ENCODE assay signal across 18 cellular contexts in the genomic region with DNA sequence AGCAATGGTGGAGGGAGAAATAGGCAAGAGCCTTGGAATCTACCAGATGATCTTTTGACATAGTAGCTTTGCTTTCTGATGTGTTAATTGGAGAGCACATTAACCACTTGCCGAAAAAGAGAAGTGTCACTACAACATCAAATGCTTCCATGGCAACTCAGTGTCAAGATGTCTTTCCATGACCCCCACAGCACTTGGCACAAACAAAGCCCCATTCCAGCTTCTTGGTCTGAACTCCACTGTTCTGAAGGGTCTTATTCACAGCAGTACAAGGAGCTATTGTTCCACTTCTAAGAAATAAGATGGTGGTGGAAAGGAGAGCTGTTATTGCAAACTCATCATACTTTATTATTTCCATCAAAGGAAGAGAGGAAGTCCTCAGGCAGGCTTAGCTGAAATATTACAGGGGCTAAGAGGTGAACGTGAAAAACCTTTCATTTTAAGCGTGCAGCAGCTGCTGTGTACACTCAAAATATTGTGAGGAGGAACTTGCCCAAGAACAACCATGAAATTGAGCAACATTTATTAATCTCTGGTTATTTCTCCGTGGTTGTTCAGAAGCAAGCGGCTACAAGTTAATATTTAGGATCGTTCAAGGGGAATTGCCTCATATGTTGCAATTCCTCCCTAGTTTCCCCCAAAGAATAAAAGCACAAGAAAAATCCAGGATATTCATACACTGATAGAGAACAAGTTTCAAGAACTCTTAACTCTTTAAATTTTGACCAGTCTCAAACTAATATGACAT.
DNase-seq lines count a peak whose midpoint lies in the region; ATAC-seq, FAIRE-seq and TF ChIP-seq lines count a peak whose summit lies in the region.
"Had no signal": no experiment of that assay in that cellular context is flagged by ENCODE, and none has a peak within 500 bp of the region (broad histone marks: within the 10 kb centered on the region; RNA-seq: fewer than 3 reads in every experiment).

No MANE protein-coding gene starts in this region.

- no peak overlapping the region for H3K4me3 ChIP-seq in mammary epithelial cell (replicated peaks in 1 of 3; ENCODE audit: insufficient read depth in 1 of 3, low read depth in 2 of 3, low read length in 3 of 3)
- no peak overlapping the region for H3K4me3 ChIP-seq in H1 (ENCODE audit: extremely low read depth in 1 of 4, insufficient read depth in 2 of 4, low read depth in 3 of 4, low read length in 4 of 4)
- H3K4me3 ChIP-seq in mesodermal cell (ENCODE audit: extremely low read depth, insufficient read depth, low read length, poor library complexity, severe bottlenecking): no peak overlapping the region
- H3K4me3 ChIP-seq: HAP-1 had no signal

- ATAC-seq in GM21825 (IDR thresholded peaks at IDR 0.05; ENCODE audit: unreplicated experiment): no peak
- ATAC-seq in HG03571 (IDR thresholded peaks at IDR 0.05; ENCODE audit: unreplicated experiment): no peak

- peaks cover 8% of the 10 kb centered on the region for H3K9me3 Mint-ChIP-seq in MCF 10A (ENCODE audit: unreplicated experiment)
- H3K9me3 Mint-ChIP-seq: activated T-helper 2 cell treated with anti-CD3 and anti-CD28 coated beads, Interferon-gamma antibody, Interleukin-2, Interleukin-4, amounts not matched to agents 10 μg/mL and 5 μg/mL and 100 μg/mL, durations not matched to agents 14 hours and 24 hours and 36 hours; CD4-positive, alpha-beta T cell; stimulated activated naive CD8-positive, alpha-beta T cell treated with anti-CD3 and anti-CD28 coated beads, Interleukin-15, Interleukin-2, amounts not matched to agents 100 ng/mL and 50 ng/mL, for 24 hours had no signal

- no peak overlapping the region for H3K27ac ChIP-seq in mammary epithelial cell (ENCODE audit: insufficient read depth, low read depth, low read length)
- H3K27ac ChIP-seq in H1 (ENCODE audit: low read depth, low read length): no peak overlapping the region
- H3K27ac ChIP-seq in mesodermal cell (ENCODE audit: low read depth, low read length, severe bottlenecking): peak overlapping the region; percentile 61
- H3K27ac ChIP-seq: VCaP had no signal

- H2BK120ac ChIP-seq in H1 (replicated peaks; ENCODE audit: low read depth, low read length): no peak overlapping the region

- intact Hi-C loops in MCF 10A (cut with micrococcal nuclease) (no loop called here), mammary epithelial cell (cut with micrococcal nuclease) (no loop called here)

- H3K4me1 Mint-ChIP-seq in MCF 10A (ENCODE audit: insufficient read depth, unreplicated experiment): peaks cover 39% of the 10 kb centered on the region

- POLR2A ChIA-PET in MCF 10A (lab: Yijun Ruan, JAX): interaction anchor here (0.7 kb wide), 2 partner anchors 433 to 741 kb away, joined by 3 read pairs; no protein-coding TSS in a partner anchor
- POLR2A ChIA-PET in H1 (lab: Charles Lee; ENCODE audit: partially characterized antibody): interaction anchor here (0.6 kb wide), 2 partner anchors 28 to 837 kb away, joined by 3 read pairs; no protein-coding TSS in a partner anchor

- H3K4me1 ChIP-seq in mammary epithelial cell (ENCODE audit: insufficient read depth, low read length) (no peaks in the 10 kb centered on the region), H1 (replicated peaks in 1 of 4; ENCODE audit: control insufficient read depth in 3 of 4, insufficient read depth in 4 of 4, low read length in 3 of 4) (no peaks in the 10 kb centered on the region), mesodermal cell (ENCODE audit: control insufficient read depth, insufficient read depth, low read length, poor library complexity, severe bottlenecking) (no peaks in the 10 kb centered on the region)
- H3K4me1 ChIP-seq: HAP-1 had no signal

- TF ChIP-seq EP300 in H1 (IDR thresholded peaks at IDR 0.05; ENCODE audit: borderline replicate concordance in 1 of 2, low read depth in 2 of 2, low read length in 2 of 2): no peak

- H3K27me3 ChIP-seq in mammary epithelial cell (ENCODE audit: insufficient read depth, low read length): no peaks in the 10 kb centered on the region
- no peaks in the 10 kb centered on the region for H3K27me3 ChIP-seq in H1 (replicated peaks in 1 of 4; ENCODE audit: control insufficient read depth in 3 of 4, extremely low read depth in 1 of 4, insufficient read depth in 3 of 4, low read length in 3 of 4)

- no peak overlapping the region for H3K4me3 Mint-ChIP-seq in MCF 10A (ENCODE audit: unreplicated experiment)
- H3K4me3 Mint-ChIP-seq: CD4-positive, alpha-beta T cell; mesothelial cell of epicardium; stimulated activated naive CD8-positive, alpha-beta T cell treated with anti-CD3 and anti-CD28 coated beads, Interleukin-15, Interleukin-2, amounts not matched to agents 100 ng/mL and 50 ng/mL, for 24 hours had no signal

- H2BK5ac ChIP-seq in H1 (ENCODE audit: low read depth, low read length): no peak overlapping the region

- H4K5ac ChIP-seq in H1 (ENCODE audit: insufficient read length, low read depth, low read length): no peak overlapping the region

- H3K79me2 ChIP-seq in mammary epithelial cell (ENCODE audit: insufficient read depth, low read length) (no peaks in the 10 kb centered on the region), H1 (ENCODE audit: control insufficient read depth in 1 of 2, insufficient read depth in 2 of 2, low read length in 2 of 2) (no peaks in the 10 kb centered on the region)

- H2BK15ac ChIP-seq in H1 (ENCODE audit: low read length): no peak overlapping the region

- no peak for TF ChIP-seq CTCF in MCF 10A (IDR thresholded peaks at IDR 0.05; ENCODE audit: unreplicated experiment)
- TF ChIP-seq CTCF in mammary epithelial cell (conservative IDR thresholded peaks at IDR 0.05 in 1 of 2, IDR thresholded peaks at IDR 0.05 in 1 of 2; ENCODE audit: extremely low read depth in 1 of 2, insufficient read depth in 1 of 2, low read depth in 1 of 2, low read length in 2 of 2): no peak
- TF ChIP-seq CTCF in H1 (IDR thresholded peaks at IDR 0.05; ENCODE audit: control extremely low read depth in 1 of 3, insufficient read depth in 1 of 3, low read depth in 1 of 3, low read length in 3 of 3): no peak

- no peak overlapping the region for H3K23ac ChIP-seq in H1 (ENCODE audit: insufficient read length)

- CTCF ChIA-PET in MCF 10A (lab: Yijun Ruan, JAX): interaction anchor here (0.5 to 0.6 kb wide), 2 partner anchors 11 to 767 kb away, joined by 3 read pairs; no protein-coding TSS in a partner anchor
- CTCF ChIA-PET in mammary epithelial cell (lab: Charles Lee; ENCODE audit: low non-redundant PET): no interaction called here
- CTCF ChIA-PET in H1 (lab: Charles Lee; ENCODE audit: partially characterized antibody): interaction anchor here (2.7 kb wide), 1 partner anchor 14 kb away, joined by 9 read pairs; no protein-coding TSS in a partner anchor

- no peak overlapping the region for H3K4me2 ChIP-seq in mammary epithelial cell (ENCODE audit: insufficient read depth, low read depth, low read length)
- no peak overlapping the region for H3K4me2 ChIP-seq in H1 (ENCODE audit: insufficient read depth in 1 of 2, low read depth in 2 of 2, low read length in 2 of 2)

- peaks cover 5% of the 10 kb centered on the region for H3K9me3 ChIP-seq in mammary epithelial cell (replicated peaks; ENCODE audit: insufficient read depth, low read length)
- no peaks in the 10 kb centered on the region for H3K9me3 ChIP-seq in H1 (ENCODE audit: insufficient read depth in 2 of 2, low read depth in 1 of 2, low read length in 1 of 2)
- peaks cover 6% of the 10 kb centered on the region for H3K9me3 ChIP-seq in mesodermal cell (ENCODE audit: control insufficient read depth, low read length)
- H3K9me3 ChIP-seq: HAP-1 had no signal

- BruUV-seq in MCF 10A (replicated peaks; lab: Mats Ljungman, UMichigan) (no TSS peak), mammary epithelial cell (replicated peaks; lab: Mats Ljungman, UMichigan) (no TSS peak)

- H3K27ac Mint-ChIP-seq in MCF 10A (ENCODE audit: low read depth, unreplicated experiment): peak overlapping the region; percentile 40
- H3K27ac Mint-ChIP-seq: activated T-helper 2 cell treated with anti-CD3 and anti-CD28 coated beads, Interferon-gamma antibody, Interleukin-2, Interleukin-4, amounts not matched to agents 10 μg/mL and 5 μg/mL and 100 μg/mL, durations not matched to agents 14 hours and 24 hours and 36 hours; CD4-positive, alpha-beta T cell; mesothelial cell of epicardium; stimulated activated naive CD8-positive, alpha-beta T cell treated with anti-CD3 and anti-CD28 coated beads, Interleukin-15, Interleukin-2, amounts not matched to agents 100 ng/mL and 50 ng/mL, for 24 hours had no signal

- no peak overlapping the region for H2BK20ac ChIP-seq in H1 (ENCODE audit: low read length)

- no peak for TF ChIP-seq POLR2A in H1 (IDR thresholded peaks at IDR 0.05; ENCODE audit: control extremely low read depth in 1 of 2, low read depth in 2 of 2, low read length in 2 of 2)

- no peak overlapping the region for H2AK5ac ChIP-seq in H1 (ENCODE audit: low read depth, low read length)

- in situ Hi-C loops in mammary epithelial cell (cut with MboI; ENCODE audit: low sequenced_read_pairs in 2 of 2): no loop called here

- H3K36me3 Mint-ChIP-seq in MCF 10A (ENCODE audit: insufficient read depth, unreplicated experiment): no peaks in the 10 kb centered on the region
- H3K36me3 Mint-ChIP-seq: mesothelial cell of epicardium had no signal

- H4K20me1 ChIP-seq in mammary epithelial cell (ENCODE audit: insufficient read depth, low read length): no peaks in the 10 kb centered on the region
- H4K20me1 ChIP-seq in H1 (replicated peaks in 1 of 2; ENCODE audit: control insufficient read depth in 1 of 2, insufficient read depth in 2 of 2, low read length in 2 of 2): no peaks in the 10 kb centered on the region

- no peak overlapping the region for H2BK12ac ChIP-seq in H1 (ENCODE audit: low read depth, low read length)

- H3K56ac ChIP-seq in H1 (replicated peaks; ENCODE audit: insufficient read length, low read depth, low read length): no peak overlapping the region

- DNase-seq in MCF 10A (ENCODE audit: unreplicated experiment) (no peak), mammary epithelial cell (no peak), H1 (ENCODE audit: low read depth in 1 of 2, low spot score in 2 of 2) (no peak), glomerular visceral epithelial cell (ENCODE audit: extremely low spot score) (no peak)
- DNase-seq in activated CD4-positive, alpha-beta T cell treated with anti-CD3 and anti-CD28 coated beads, Interleukin-2, amount 50 U/mL, for 1 hour: no peak
- DNase-seq: CD4-positive, alpha-beta T cell; EL; NCI-H2227 treated with DMSO at 0.1 percent for 48 hours; SW 1271 had no signal

- H3K36me3 ChIP-seq in mammary epithelial cell (ENCODE audit: insufficient read depth, low read length): no peaks in the 10 kb centered on the region
- H3K36me3 ChIP-seq in H1 (ENCODE audit: control insufficient read depth in 2 of 4, insufficient read depth in 4 of 4, low read length in 3 of 4): no peaks in the 10 kb centered on the region
- no peaks in the 10 kb centered on the region for H3K36me3 ChIP-seq in mesodermal cell (ENCODE audit: control insufficient read depth, insufficient read depth, low read length)
- H3K36me3 ChIP-seq: HAP-1 had no signal

- TF ChIP-seq RAD21 in H1 (IDR thresholded peaks at IDR 0.05 in 1 of 2, conservative IDR thresholded peaks at IDR 0.05 in 1 of 2; ENCODE audit: low read depth in 2 of 2, low read length in 2 of 2): no peak

- H3K27me3 Mint-ChIP-seq in MCF 10A (ENCODE audit: insufficient read depth, unreplicated experiment): no peaks in the 10 kb centered on the region

- no peak for FAIRE-seq in H1 (lab: Jason Lieb, UNC)
- FAIRE-seq: A204.1 had no signal

- WGBS in mammary epithelial cell (ENCODE audit: low coverage, missing lambda C conversion rate): 2% methylated on average over 5 of the region's 6 CpGs
- WGBS in H1 (ENCODE audit: extremely low coverage in 1 of 2, insufficient coverage in 1 of 2, insufficient read length in 1 of 2, insufficient replicate concordance in 2 of 2, low coverage in 1 of 2, low lambda C conversion rate in 2 of 2, missing lambda C conversion rate in 1 of 2), 2 experiments: 93% methylated on average over 6 of the region's 6 CpGs; no CpG with 5 or more reads in 1 of the 2 experiments
- WGBS in mesodermal cell (ENCODE audit: insufficient coverage in 2 of 2), 2 experiments: 63 to 75% methylated on average over 3 to 4 of the region's 6 CpGs

- no peaks in the 10 kb centered on the region; the same call in 1 of the 2 replicates for H3K23me2 ChIP-seq in H1 (ENCODE audit: low read depth, low read length)

- H2AFZ ChIP-seq in mammary epithelial cell (ENCODE audit: low read depth, low read length) (no peak overlapping the region), H1 (ENCODE audit: low read length) (peak overlapping the region; percentile 8; the same call in 1 of the 2 replicates)

- H3K9ac ChIP-seq in mammary epithelial cell (ENCODE audit: insufficient read depth, low read length): no peak overlapping the region
- H3K9ac ChIP-seq in H1 (replicated peaks in 1 of 4; ENCODE audit: extremely low read depth in 1 of 4, low read depth in 3 of 4, low read length in 3 of 4): no peak overlapping the region

- no peak overlapping the region for H3K14ac ChIP-seq in H1 (ENCODE audit: insufficient read length)

- dilution Hi-C loops in mammary epithelial cell (cut with HindIII; ENCODE audit: low sequenced_read_pairs): no loop called here

- H3K79me1 ChIP-seq in H1 (ENCODE audit: low read depth, low read length): no peaks in the 10 kb centered on the region

- no peak overlapping the region for H4K8ac ChIP-seq in H1 (ENCODE audit: extremely low read depth, insufficient read depth, low read length)

- no peak overlapping the region for H3K18ac ChIP-seq in H1 (ENCODE audit: extremely low read depth, low read length)

- H3K4ac ChIP-seq in H1 (replicated peaks; ENCODE audit: insufficient read length, low read depth, low read length): no peak overlapping the region

- H4K91ac ChIP-seq in H1 (replicated peaks; ENCODE audit: insufficient read length, low read length): no peak overlapping the region
